ENCODE assay signal across 39 cellular contexts in the genomic region with DNA sequence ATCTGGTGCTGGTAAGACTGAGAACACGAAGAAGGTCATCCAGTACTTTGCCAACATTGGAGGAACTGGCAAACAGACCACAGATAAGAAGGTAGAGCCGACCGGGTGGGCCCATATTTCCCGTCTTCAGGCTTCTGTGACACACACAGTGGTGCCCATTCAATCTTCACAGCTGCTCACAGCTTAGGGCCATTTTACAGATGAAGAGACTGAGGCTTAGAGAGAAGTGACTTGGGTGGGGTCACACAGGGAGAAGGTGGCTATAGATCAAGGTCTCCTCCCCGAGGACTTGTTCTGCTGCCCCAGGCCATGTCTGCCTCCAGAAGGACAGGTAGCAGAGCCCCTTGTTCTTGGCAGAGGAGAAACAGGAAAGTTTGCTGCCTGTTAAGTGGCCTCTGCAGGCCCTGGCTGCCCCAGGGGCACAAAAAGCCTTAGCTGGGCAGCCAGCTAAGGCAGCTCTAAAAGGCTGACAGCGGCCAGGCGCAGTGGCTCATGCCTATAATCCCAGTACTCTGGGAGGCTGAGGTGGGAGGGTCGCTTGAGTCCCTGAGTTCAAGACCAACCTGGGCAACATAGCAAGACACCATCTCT. TPM values are rescaled to one million over a fixed set of nuclear protein-coding genes. Genes with fewer than 3 reads are reported as not detected.
"Had no signal": no experiment of that assay in that cellular context is flagged by ENCODE, and none has a peak within 500 bp of the region (broad histone marks: within the 10 kb centered on the region; RNA-seq: fewer than 3 reads in every experiment).

No MANE protein-coding gene starts in this region.

- H3K36me3 ChIP-seq: MG63 had no signal

- H3K27me3 ChIP-seq: MG63 had no signal

- H3K4me3 ChIP-seq: MG63 had no signal

- H3K9me3 ChIP-seq: MG63 had no signal

- DNase-seq: Karpas-422, Kasumi-1, MG63, MM.1S, MV-4-11, NCI-H1048, NCI-H1092, NCI-H1092 treated with DMSO at 0.1 percent for 48 hours, NCI-H1105, NCI-H1105 treated with DMSO at 0.1 percent for 48 hours, NCI-H1417, NCI-H1417 treated with DMSO at 0.1 percent for 48 hours, NCI-H1436, NCI-H1436 treated with DMSO at 0.1 percent for 48 hours, NCI-H146, NCI-H1694, NCI-H1694 treated with DMSO at 0.1 percent for 48 hours, NCI-H187, NCI-H187 treated with DMSO at 0.1 percent for 48 hours, NCI-H1930, NCI-H2029, NCI-H2029 treated with DMSO at 0.1 percent for 48 hours, NCI-H2081, NCI-H2081 treated with DMSO at 0.1 percent for 48 hours, NCI-H2107, NCI-H2171, NCI-H2171 treated with DMSO at 0.1 percent for 48 hours, NCI-H2227 treated with DMSO at 0.1 percent for 48 hours, NCI-H226, NCI-H345, NCI-H446, NCI-H446 treated with DMSO at 0.1 percent for 48 hours, NCI-H510A, NCI-H510A treated with DMSO at 0.1 percent for 48 hours, NCI-H524 had no signal

RNA-seq across cellular contexts. Expression of a gene that starts 22.6 kb away (rescaled TPM):
- total RNA-seq: LHCN-M2, NCI-H460 had no signal

RNA-seq across cellular contexts. Expression of a gene that starts 42.2 kb away (rescaled TPM):
- total RNA-seq: LHCN-M2, M059J, MCF 10A had no signal
